In the genomic region with DNA sequence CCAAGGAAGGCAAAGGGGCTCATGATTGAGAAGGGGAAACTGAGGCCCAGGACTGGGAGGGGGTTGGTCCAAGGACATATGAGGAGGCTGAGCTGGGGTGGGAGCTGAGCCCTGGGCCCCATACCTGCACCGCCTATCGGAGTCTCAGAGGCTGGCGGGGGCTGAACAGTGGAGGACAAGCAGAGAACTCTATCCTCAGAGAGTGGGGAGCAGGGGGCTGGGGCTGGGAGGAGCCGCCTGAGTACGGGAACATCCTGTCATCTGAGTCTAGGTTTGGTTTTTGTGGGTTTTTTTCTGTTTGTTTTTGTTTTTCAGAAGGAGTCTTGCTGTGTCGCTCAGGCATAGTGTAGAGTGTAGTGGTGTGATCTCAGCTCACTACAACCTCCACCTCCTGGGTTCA, we compare ENCODE assay signal across 11 cellular contexts. TPM values are rescaled to one million over a fixed set of nuclear protein-coding genes. Genes with fewer than 3 reads are reported as not detected.
DNase-seq lines count a peak whose midpoint lies in the region; ATAC-seq and TF ChIP-seq lines count a peak whose summit lies in the region.
"Had no signal": no experiment of that assay in that cellular context is flagged by ENCODE, and none has a peak within 500 bp of the region (broad histone marks: within the 10 kb centered on the region; RNA-seq: fewer than 3 reads in every experiment).

No MANE protein-coding gene starts in this region.

- TF ChIP-seq CTCF in psoas muscle (IDR thresholded peaks at IDR 0.05), result no peak

- DNase-seq in CD4-positive, CD25-positive, alpha-beta regulatory T cell, result peak in 2 of 3 donors; percentile 64 to 75
- DNase-seq in T-helper 2 cell, result peak in 3 of 5 experiments; percentile 32 to 75 (median 36)
- DNase-seq in central memory CD8-positive, alpha-beta T cell (ENCODE audit: low spot score in 2 of 2), result no peak
- DNase-seq in psoas muscle, result peak in 1 of 2 donors; percentile 56
- no peak for DNase-seq in GOT3 (lab: John Stamatoyannopoulos, UW)
- DNase-seq in caudate nucleus (lab: John Stamatoyannopoulos, UW), result no peak
- DNase-seq in amniotic stem cell (lab: John Stamatoyannopoulos, UW), result no peak
- DNase-seq: erythroblast, NCI-H1436 treated with DMSO at 0.1 percent for 48 hours, T-helper 9 cell had no signal

- H3K4me3 ChIP-seq in CD4-positive, CD25-positive, alpha-beta regulatory T cell (ENCODE audit: low read depth, low read length), result peak overlapping the region; percentile 2
- peak overlapping the region; percentile 85 for H3K4me3 ChIP-seq in psoas muscle

- peak overlapping the region; percentile 76 for H3K27ac ChIP-seq in CD4-positive, CD25-positive, alpha-beta regulatory T cell (ENCODE audit: insufficient read depth, low read length, poor library complexity, severe bottlenecking)
- H3K27ac ChIP-seq in psoas muscle, result peak overlapping the region; percentile 97
- H3K27ac ChIP-seq in caudate nucleus (ENCODE audit: low read depth, low read length), result no peak overlapping the region

- peaks cover 47% of the 10 kb centered on the region for H3K4me1 ChIP-seq in CD4-positive, CD25-positive, alpha-beta regulatory T cell (ENCODE audit: control insufficient read depth, insufficient read depth, low read length, poor library complexity, severe bottlenecking)
- peaks cover 54% of the 10 kb centered on the region for H3K4me1 ChIP-seq in psoas muscle

- peaks cover 5 to 61% (median 36%) of the 10 kb centered on the region in 4 donors for H3K4me1 Mint-ChIP-seq in CD4-positive, CD25-positive, alpha-beta regulatory T cell
- peaks cover 24% of the 10 kb centered on the region for H3K4me1 Mint-ChIP-seq in central memory CD8-positive, alpha-beta T cell

- 69 to 84% (median 70%) methylated on average over 6 of the region's 6 CpGs for WGBS in psoas muscle, 3 donors

- intact Hi-C loops in psoas muscle (cut with DNase I), result no loop called here

- H3K9me3 Mint-ChIP-seq in CD4-positive, CD25-positive, alpha-beta regulatory T cell, result no peaks in the 10 kb centered on the region
- no peaks in the 10 kb centered on the region for H3K9me3 Mint-ChIP-seq in central memory CD8-positive, alpha-beta T cell

- H3K36me3 ChIP-seq in CD4-positive, CD25-positive, alpha-beta regulatory T cell (ENCODE audit: control insufficient read depth, insufficient read depth, low read length), result peaks cover 49% of the 10 kb centered on the region
- H3K36me3 ChIP-seq in psoas muscle (ENCODE audit: insufficient read depth in 1 of 2, low read depth in 1 of 2), result peaks cover 9 to 65% of the 10 kb centered on the region in 2 donors

- peak; percentile 53 to 82 for ATAC-seq in CD4-positive, CD25-positive, alpha-beta regulatory T cell (ENCODE audit: low read depth in 2 of 2)
- peak; percentile 61 for ATAC-seq in central memory CD8-positive, alpha-beta T cell (replicated peaks; ENCODE audit: extremely low read depth, poor library complexity, severe bottlenecking)
- ATAC-seq in psoas muscle (no peak), HG02884 (IDR thresholded peaks at IDR 0.05; ENCODE audit: unreplicated experiment) (no peak)

- no peaks in the 10 kb centered on the region for H3K27me3 ChIP-seq in CD4-positive, CD25-positive, alpha-beta regulatory T cell (ENCODE audit: control insufficient read depth, insufficient read depth, low read length)
- no peaks in the 10 kb centered on the region for H3K27me3 ChIP-seq in psoas muscle (ENCODE audit: insufficient read depth in 3 of 3, low read length in 2 of 3)

- peak overlapping the region; percentile 82 to 90 (median 84) for H3K4me3 Mint-ChIP-seq in CD4-positive, CD25-positive, alpha-beta regulatory T cell
- H3K4me3 Mint-ChIP-seq in central memory CD8-positive, alpha-beta T cell, result peak overlapping the region; percentile 4

- peaks cover 27% of the 10 kb centered on the region for H3K36me3 Mint-ChIP-seq in CD4-positive, CD25-positive, alpha-beta regulatory T cell
- peaks cover 49% of the 10 kb centered on the region for H3K36me3 Mint-ChIP-seq in central memory CD8-positive, alpha-beta T cell (ENCODE audit: insufficient read depth)

- H3K27ac Mint-ChIP-seq in CD4-positive, CD25-positive, alpha-beta regulatory T cell, result peak overlapping the region; percentile 96 to 99 (median 97)
- peak overlapping the region; percentile 80 for H3K27ac Mint-ChIP-seq in central memory CD8-positive, alpha-beta T cell (ENCODE audit: low read depth)

- H3K27me3 Mint-ChIP-seq in CD4-positive, CD25-positive, alpha-beta regulatory T cell, result no peaks in the 10 kb centered on the region
- H3K27me3 Mint-ChIP-seq in central memory CD8-positive, alpha-beta T cell, result no peaks in the 10 kb centered on the region

- no peaks in the 10 kb centered on the region for H3K9me3 ChIP-seq in CD4-positive, CD25-positive, alpha-beta regulatory T cell (ENCODE audit: control insufficient read depth in 2 of 2, low read length in 2 of 2)
- H3K9me3 ChIP-seq in psoas muscle, result no peaks in the 10 kb centered on the region

RNA-seq across cellular contexts. Expression of gene ARRDC2, which starts 6.2 kb away (rescaled TPM):
- 151 TPM for total RNA-seq in CD4-positive, CD25-positive, alpha-beta regulatory T cell
- 10 to 100 TPM; 25.9 to 42.7 (median 36.2) TPM for polyA plus RNA-seq in CD4-positive, CD25-positive, alpha-beta regulatory T cell
- total RNA-seq in psoas muscle, result 100 to 1,000 TPM in 2 of 4 donors, 10 to 100 TPM in 2; 43.4 to 399 (median 98.4) TPM
- polyA plus RNA-seq in psoas muscle, result 100 to 1,000 TPM; 173 to 294 (median 281) TPM

RNA-seq across cellular contexts. Expression of gene KCNN1, which starts 47.3 kb away (rescaled TPM):
- total RNA-seq in CD4-positive, CD25-positive, alpha-beta regulatory T cell, result not detected
- polyA plus RNA-seq in CD4-positive, CD25-positive, alpha-beta regulatory T cell, result not detected
- total RNA-seq in psoas muscle, result not detected
- polyA plus RNA-seq in psoas muscle, result under 1 TPM in 2 of 3 donors, not detected in 1; 0.01 to 0.06 TPM

Comparison
In these comparisons a context has a peak if more than half of its experiments do, and no peak if none do; other contexts are left out.
1. ATAC-seq: peak in CD4-positive, CD25-positive, alpha-beta regulatory T cell (2 of 2) and central memory CD8-positive, alpha-beta T cell (single experiment); none in psoas muscle (0 of 4) and HG02884 (single experiment).
2. DNase-seq: peak in CD4-positive, CD25-positive, alpha-beta regulatory T cell (2 of 3) and T-helper 2 cell (3 of 5); none in central memory CD8-positive, alpha-beta T cell (0 of 2), GOT3 (single experiment), caudate nucleus (0 of 61) and amniotic stem cell (single experiment).